ENCODE assay signal across 8 cellular contexts in the genomic region with DNA sequence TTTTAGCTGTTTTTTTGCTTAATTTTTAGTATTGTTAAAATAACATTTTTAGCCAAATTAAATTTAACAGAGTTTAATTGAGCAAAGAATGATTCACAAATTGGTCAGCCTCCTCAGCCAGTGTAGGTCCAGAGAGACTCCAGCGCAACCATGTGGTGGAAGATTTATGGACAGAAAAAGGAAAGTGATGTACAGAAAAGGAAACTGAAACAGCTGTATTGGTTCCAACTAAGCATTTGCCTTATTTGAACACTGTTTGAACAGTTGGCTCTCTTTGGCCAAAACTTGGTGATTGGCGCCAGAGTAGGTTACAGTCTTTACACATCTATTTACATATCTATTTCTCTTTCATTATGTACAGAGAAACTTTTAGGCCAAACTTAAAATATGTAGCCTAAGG. TPM values are rescaled to one million over a fixed set of nuclear protein-coding genes. Genes with fewer than 3 reads are reported as not detected.
DNase-seq lines count a peak whose midpoint lies in the region; ATAC-seq and TF ChIP-seq lines count a peak whose summit lies in the region.

No MANE protein-coding gene starts in this region.

- H3K27me3 ChIP-seq in ACC112 (ENCODE audit: insufficient read depth, low read length) (no peaks in the 10 kb centered on the region), MM.1S (replicated peaks; ENCODE audit: insufficient read depth, low read length) (no peaks in the 10 kb centered on the region)

- H3K27ac Mint-ChIP-seq in activated naive CD8-positive, alpha-beta T cell treated with anti-CD3 and anti-CD28 coated beads, Interleukin-2, amount 10 ng/mL, durations not matched to agents 7 days and 5 days, result peak overlapping the region; percentile 45

- TF ChIP-seq CTCF in GM13976 (IDR thresholded peaks at IDR 0.05; ENCODE audit: borderline replicate concordance, control extremely low read depth, extremely low read depth, insufficient read depth, missing control alignments), result peak; percentile 47
- TF ChIP-seq CTCF in MM.1S (IDR thresholded peaks at IDR 0.05; ENCODE audit: low read length), result peak; percentile 51

- peaks cover 30% of the 10 kb centered on the region for H3K4me1 Mint-ChIP-seq in activated naive CD8-positive, alpha-beta T cell treated with anti-CD3 and anti-CD28 coated beads, Interleukin-2, amount 10 ng/mL, durations not matched to agents 7 days and 5 days

- DNase-seq in GM13976 (ENCODE audit: low spot score), result peak; percentile 51
- DNase-seq in MM.1S, result peak; percentile 87
- no peak for DNase-seq in activated naive CD8-positive, alpha-beta T cell treated with anti-CD3 and anti-CD28 coated beads, Interleukin-2, amount 10 ng/mL, durations not matched to agents 7 days and 5 days
- peak; percentile 69 for DNase-seq in myocyte (ENCODE audit: low read depth)
- DNase-seq in middle frontal gyrus (ENCODE audit: extremely low spot score, low spot score), result no peak
- DNase-seq in NCI-H524 treated with DMSO at 0.1 percent for 48 hours (lab: John Stamatoyannopoulos, UW), result no peak

- H3K9ac ChIP-seq in MM.1S (ENCODE audit: low read length), result no peak overlapping the region

- no peaks in the 10 kb centered on the region for H4K20me1 ChIP-seq in MM.1S (ENCODE audit: insufficient read depth, low read length)

- H3K9me3 Mint-ChIP-seq in activated naive CD8-positive, alpha-beta T cell treated with anti-CD3 and anti-CD28 coated beads, Interleukin-2, amount 10 ng/mL, durations not matched to agents 7 days and 5 days, result no peaks in the 10 kb centered on the region

- peak; percentile 91 for ATAC-seq in HG02588 (IDR thresholded peaks at IDR 0.05; ENCODE audit: unreplicated experiment)
- peak; percentile 90 for ATAC-seq in activated naive CD8-positive, alpha-beta T cell treated with anti-CD3 and anti-CD28 coated beads, Interleukin-2, amount 10 ng/mL, durations not matched to agents 7 days and 5 days (ENCODE audit: low read depth)

- POLR2A ChIA-PET in activated naive CD8-positive, alpha-beta T cell treated with anti-CD3 and anti-CD28 coated beads, Interleukin-2, amount 10 ng/mL, durations not matched to agents 7 days and 5 days (lab: Charles Lee), result interaction anchor here (1.0 to 1.5 kb wide), 2 partner anchors 13 to 19 kb away, joined by 3 to 6 read pairs; partner anchors contain the start of gene RPS6KC1

- H3K4me2 ChIP-seq in MM.1S (ENCODE audit: low read depth, low read length), result peak overlapping the region; percentile 62

- no peaks in the 10 kb centered on the region for H3K9me2 ChIP-seq in MM.1S (replicated peaks; ENCODE audit: insufficient read depth, low read length)

- peak overlapping the region; percentile 49 for H3K4me3 Mint-ChIP-seq in activated naive CD8-positive, alpha-beta T cell treated with anti-CD3 and anti-CD28 coated beads, Interleukin-2, amount 10 ng/mL, durations not matched to agents 7 days and 5 days

- in situ Hi-C loops in GM13976 (cut with MboI; ENCODE audit: low sequenced_read_pairs, unreplicated experiment), result no loop called here

- no peaks in the 10 kb centered on the region for H3K9me3 ChIP-seq in MM.1S (replicated peaks; ENCODE audit: insufficient read depth, low read length)

- H3K79me2 ChIP-seq in ACC112 (ENCODE audit: control insufficient read depth, insufficient read depth, low read length, unreplicated experiment), result peaks cover 50% of the 10 kb centered on the region
- peaks cover 26% of the 10 kb centered on the region for H3K79me2 ChIP-seq in MM.1S (ENCODE audit: low read length)

- H3K4me3 ChIP-seq in ACC112 (ENCODE audit: low read depth, low read length), result peak overlapping the region; percentile 64
- H3K4me3 ChIP-seq in MM.1S (ENCODE audit: low read length), result peak overlapping the region; percentile 10; the same call in 1 of the 2 replicates

- no peaks in the 10 kb centered on the region for H3K27me3 Mint-ChIP-seq in activated naive CD8-positive, alpha-beta T cell treated with anti-CD3 and anti-CD28 coated beads, Interleukin-2, amount 10 ng/mL, durations not matched to agents 7 days and 5 days

- peaks cover 13% of the 10 kb centered on the region for H3K36me3 Mint-ChIP-seq in activated naive CD8-positive, alpha-beta T cell treated with anti-CD3 and anti-CD28 coated beads, Interleukin-2, amount 10 ng/mL, durations not matched to agents 7 days and 5 days

- H2AFZ ChIP-seq in ACC112 (ENCODE audit: low read length, unreplicated experiment) (peak overlapping the region; percentile 67), MM.1S (ENCODE audit: low read length) (no peak overlapping the region)

- H3K36me3 ChIP-seq in ACC112 (ENCODE audit: insufficient read depth, low read length), result no peaks in the 10 kb centered on the region
- H3K36me3 ChIP-seq in MM.1S (replicated peaks; ENCODE audit: insufficient read depth, low read length), result no peaks in the 10 kb centered on the region

- H3K27ac ChIP-seq in ACC112 (ENCODE audit: low read depth, low read length) (peak overlapping the region; percentile 92), MM.1S (ENCODE audit: low read length) (no peak overlapping the region)

- peaks cover 43% of the 10 kb centered on the region for H3K4me1 ChIP-seq in ACC112 (ENCODE audit: control insufficient read depth, insufficient read depth, low read length, unreplicated experiment)
- H3K4me1 ChIP-seq in MM.1S (ENCODE audit: low read length), result peaks cover 16% of the 10 kb centered on the region

- peaks cover 14% of the 10 kb centered on the region for H3F3A ChIP-seq in MM.1S (ENCODE audit: insufficient read depth, low read length)

RNA-seq across cellular contexts. Expression of gene RPS6KC1, which starts 19.4 kb away (rescaled TPM):
- total RNA-seq in activated naive CD8-positive, alpha-beta T cell treated with anti-CD3 and anti-CD28 coated beads, Interleukin-2, amount 10 ng/mL, durations not matched to agents 7 days and 5 days, result 10 to 100 TPM; 13.4 to 13.8 TPM
- total RNA-seq in myocyte, result 28.6 and 36.6 TPM in 2 replicates
- polyA plus RNA-seq in myocyte (2012), result 11.7 TPM

RNA-seq across cellular contexts. Expression of gene ANGEL2, which starts 54.7 kb away (rescaled TPM):
- 10 to 100 TPM; 59.9 to 63.8 TPM for total RNA-seq in activated naive CD8-positive, alpha-beta T cell treated with anti-CD3 and anti-CD28 coated beads, Interleukin-2, amount 10 ng/mL, durations not matched to agents 7 days and 5 days
- 36.3 and 59.0 TPM in 2 replicates for total RNA-seq in myocyte
- polyA plus RNA-seq in myocyte (2012), result 15.8 TPM

Comparison
In these comparisons a context has a peak if more than half of its experiments do, and no peak if none do; other contexts are left out.
1. DNase-seq: peak in GM13976 (single experiment), MM.1S (single experiment) and myocyte (single experiment); none in activated naive CD8-positive, alpha-beta T cell treated with anti-CD3 and anti-CD28 coated beads, Interleukin-2, amount 10 ng/mL, durations not matched to agents 7 days and 5 days (single experiment), middle frontal gyrus (single experiment) and NCI-H524 treated with DMSO at 0.1 percent for 48 hours (single experiment).